In the genomic region with DNA sequence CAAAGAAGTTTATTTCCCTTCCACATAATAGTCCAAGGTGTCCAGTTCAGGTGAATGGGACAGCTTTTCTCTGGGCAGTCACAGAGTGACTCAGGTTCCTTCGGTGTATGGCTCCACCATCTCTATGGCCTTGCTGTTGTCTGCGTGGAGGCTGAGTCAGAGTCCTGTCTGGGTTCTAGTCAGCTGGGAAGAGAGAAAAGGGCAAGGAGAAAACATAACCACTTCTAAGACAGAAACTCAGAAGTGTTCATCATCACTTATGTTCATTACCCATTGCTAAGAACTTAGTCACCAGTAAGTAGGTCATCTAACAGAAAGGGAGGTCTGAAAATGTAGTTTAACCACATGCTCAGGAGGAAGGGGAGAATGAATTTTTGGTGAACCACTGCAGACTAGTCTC, we compare ENCODE assay signal across 10 cellular contexts. TPM values are rescaled to one million over a fixed set of nuclear protein-coding genes. Genes with fewer than 3 reads are reported as not detected.
DNase-seq lines count a peak whose midpoint lies in the region; ATAC-seq and TF ChIP-seq lines count a peak whose summit lies in the region.
"Had no signal": no experiment of that assay in that cellular context is flagged by ENCODE, and none has a peak within 500 bp of the region (broad histone marks: within the 10 kb centered on the region; RNA-seq: fewer than 3 reads in every experiment).

No MANE protein-coding gene starts in this region.

- H3K4me3 ChIP-seq in AG04449 (ENCODE audit: low read depth, low read length), result no peak overlapping the region

- TF ChIP-seq CTCF in AG04449 (IDR thresholded peaks at IDR 0.05; ENCODE audit: insufficient read depth, low read length, missing control alignments), result no peak

- H3K4me1 Mint-ChIP-seq in natural killer cell treated with Interleukin-12 subunit alpha and Interleukin-12 subunit beta and Interleukin-15 and Interleukin-18, amount 100 ng/mL, for 72 hours (ENCODE audit: low read depth in 2 of 2), result peaks cover 4 to 7% of the 10 kb centered on the region in 2 donors
- H3K4me1 Mint-ChIP-seq: neural crest cell had no signal

- H3K27me3 Mint-ChIP-seq in natural killer cell treated with Interleukin-12 subunit alpha and Interleukin-12 subunit beta and Interleukin-15 and Interleukin-18, amount 100 ng/mL, for 72 hours, result peaks cover 13 to 17% of the 10 kb centered on the region in 2 donors

- H3K9me3 Mint-ChIP-seq in natural killer cell treated with Interleukin-12 subunit alpha and Interleukin-12 subunit beta and Interleukin-15 and Interleukin-18, amount 100 ng/mL, for 72 hours, result no peaks in the 10 kb centered on the region
- H3K9me3 Mint-ChIP-seq: dendritic cell treated with granulocyte-macrophage colony-stimulating factor and Interleukin-4, amounts not matched to agents 40 ng/mL and 50 ng/mL, for 4 days; neural crest cell had no signal

- CTCF ChIA-PET in AG04449 (lab: Yijun Ruan, JAX), result no interaction called here

- POLR2A ChIA-PET in AG04449 (lab: Yijun Ruan, JAX), result no interaction called here

- no peak overlapping the region for H3K27ac Mint-ChIP-seq in natural killer cell treated with Interleukin-12 subunit alpha and Interleukin-12 subunit beta and Interleukin-15 and Interleukin-18, amount 100 ng/mL, for 72 hours
- H3K27ac Mint-ChIP-seq: dendritic cell treated with granulocyte-macrophage colony-stimulating factor and Interleukin-4, amounts not matched to agents 40 ng/mL and 50 ng/mL, for 4 days had no signal

- peak overlapping the region; percentile 42 for H3K4me3 Mint-ChIP-seq in natural killer cell treated with Interleukin-12 subunit alpha and Interleukin-12 subunit beta and Interleukin-15 and Interleukin-18, amount 100 ng/mL, for 72 hours
- H3K4me3 Mint-ChIP-seq: dendritic cell treated with granulocyte-macrophage colony-stimulating factor and Interleukin-4, amounts not matched to agents 40 ng/mL and 50 ng/mL, for 4 days; neural crest cell had no signal

- no peaks in the 10 kb centered on the region for H3K36me3 Mint-ChIP-seq in natural killer cell treated with Interleukin-12 subunit alpha and Interleukin-12 subunit beta and Interleukin-15 and Interleukin-18, amount 100 ng/mL, for 72 hours

- ATAC-seq in natural killer cell treated with Interleukin-12 subunit alpha and Interleukin-12 subunit beta and Interleukin-15 and Interleukin-18, amount 100 ng/mL, for 72 hours, result peak; percentile 59 to 91
- ATAC-seq in esophagus mucosa, result no peak
- ATAC-seq in HG03159 (IDR thresholded peaks at IDR 0.05; ENCODE audit: unreplicated experiment), result no peak

- peak; percentile 96 for DNase-seq in AG04449 (ENCODE audit: low read depth, low spot score)
- DNase-seq in LoVo (ENCODE audit: low spot score), result peak; percentile 27
- DNase-seq in amniotic epithelial cell (ENCODE audit: low read depth), result peak; percentile 95
- DNase-seq in natural killer cell treated with Interleukin-12 subunit alpha and Interleukin-12 subunit beta and Interleukin-15 and Interleukin-18, amount 100 ng/mL, for 72 hours (ENCODE audit: low spot score), result no peak
- no peak for DNase-seq in DMS153 (lab: John Stamatoyannopoulos, UW)
- DNase-seq in SIG-M5 treated with dmso at 0.1 percent for 504 hours (lab: John Stamatoyannopoulos, UW; ENCODE audit: unreplicated experiment), result no peak

RNA-seq across cellular contexts. Expression of a gene that starts 32.4 kb away (rescaled TPM):
- 10 to 100 TPM; 14.1 to 14.9 TPM for total RNA-seq in natural killer cell treated with Interleukin-12 subunit alpha and Interleukin-12 subunit beta and Interleukin-15 and Interleukin-18, amount 100 ng/mL, for 72 hours
- total RNA-seq in esophagus mucosa, result 4.2 TPM

Comparison
In these comparisons a context has a peak if more than half of its experiments do, and no peak if none do; other contexts are left out.
1. DNase-seq: peak in AG04449 (single experiment), LoVo (single experiment) and amniotic epithelial cell (single experiment); none in natural killer cell treated with Interleukin-12 subunit alpha and Interleukin-12 subunit beta and Interleukin-15 and Interleukin-18, amount 100 ng/mL, for 72 hours (single experiment), DMS153 (single experiment) and SIG-M5 treated with dmso at 0.1 percent for 504 hours (single experiment).
2. ATAC-seq: peak in natural killer cell treated with Interleukin-12 subunit alpha and Interleukin-12 subunit beta and Interleukin-15 and Interleukin-18, amount 100 ng/mL, for 72 hours (2 of 2); none in esophagus mucosa (single experiment) and HG03159 (single experiment).